In the genomic region with DNA sequence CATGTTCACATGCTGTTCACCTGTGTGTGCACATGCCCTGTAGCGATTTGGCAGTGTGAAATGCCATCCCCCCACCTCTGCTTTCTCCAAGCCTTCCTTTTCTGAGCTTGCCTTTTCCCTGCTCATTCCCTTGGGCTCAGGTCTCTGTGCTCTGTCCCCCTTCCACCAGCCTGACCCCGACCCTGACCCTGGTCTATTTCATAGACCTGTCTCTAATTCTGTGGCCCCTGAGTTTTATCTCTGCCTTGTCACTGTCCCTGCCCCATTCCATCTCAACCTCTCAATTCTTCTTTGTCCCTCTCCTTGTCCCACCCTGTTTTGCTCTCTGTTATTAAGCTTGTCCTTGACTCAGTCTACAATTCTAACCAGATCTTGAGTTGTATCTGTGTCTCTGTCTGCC, we compare ENCODE assay signal across 6 cellular contexts. TPM values are rescaled to one million over a fixed set of nuclear protein-coding genes. Genes with fewer than 3 reads are reported as not detected.
DNase-seq lines count a peak whose midpoint lies in the region; ATAC-seq and TF ChIP-seq lines count a peak whose summit lies in the region.

No MANE protein-coding gene starts in this region.

- DNase-seq in RKO (ENCODE audit: low spot score): peak; percentile 34
- no peak for DNase-seq in endodermal cell
- no peak for DNase-seq in gastrocnemius medialis
- no peak for DNase-seq in aorta
- DNase-seq in anterior cingulate cortex (lab: John Stamatoyannopoulos, UW): no peak
- DNase-seq in SIG-M5 (lab: John Stamatoyannopoulos, UW): no peak

- H3K27ac ChIP-seq in endodermal cell (ENCODE audit: low read depth, low read length) (peak overlapping the region; percentile 18), gastrocnemius medialis (peak overlapping the region; percentile 42 to 76 (median 64)), aorta (ENCODE audit: low read depth in 1 of 2, low read length in 2 of 2) (peak overlapping the region in 1 of 2 donors; percentile 66)

- peaks cover 3% of the 10 kb centered on the region for H3K9me3 Mint-ChIP-seq in endodermal cell

- TF ChIP-seq CTCF in endodermal cell (conservative IDR thresholded peaks at IDR 0.05) (no peak), gastrocnemius medialis (IDR thresholded peaks at IDR 0.05 in 4 of 5, conservative IDR thresholded peaks at IDR 0.05 in 1 of 5) (no peak)

- peak overlapping the region; percentile 59 for H3K4me3 Mint-ChIP-seq in endodermal cell

- ATAC-seq in gastrocnemius medialis: no peak
- no peak for ATAC-seq in aorta (ENCODE audit: low FRiP score)

- peak overlapping the region; percentile 75 for H3K4me3 ChIP-seq in endodermal cell (ENCODE audit: low read length)
- peak overlapping the region; percentile 47 to 51 (median 50) for H3K4me3 ChIP-seq in gastrocnemius medialis
- H3K4me3 ChIP-seq in aorta (ENCODE audit: low read length in 2 of 2): peak overlapping the region in 1 of 2 donors; percentile 57

- peak overlapping the region; percentile 91 for H3K27ac Mint-ChIP-seq in endodermal cell

- H3K9ac ChIP-seq in endodermal cell (ENCODE audit: extremely low read depth, low read length, poor library complexity, severe bottlenecking): peak overlapping the region; percentile 55

- 34 to 45% methylated on average over 2 of the region's 2 CpGs for WGBS in endodermal cell (ENCODE audit: insufficient coverage in 1 of 2, insufficient read length in 1 of 2), 2 experiments
- 66 to 84% methylated on average over 2 of the region's 2 CpGs for WGBS in aorta, 2 donors

- peaks cover 16% of the 10 kb centered on the region for H3K4me1 Mint-ChIP-seq in endodermal cell

- H3K4me1 ChIP-seq in endodermal cell (ENCODE audit: control insufficient read depth, insufficient read depth, low read length) (peaks cover 12% of the 10 kb centered on the region), gastrocnemius medialis (peaks cover 0 to 7% of the 10 kb centered on the region in 2 donors), aorta (ENCODE audit: control insufficient read depth in 1 of 2, insufficient read depth in 2 of 2, low read length in 2 of 2) (no peaks in the 10 kb centered on the region)

- intact Hi-C loops in gastrocnemius medialis (cut with DNase I; ENCODE audit: low total_unique reads) (no loop called here), aorta (cut with DNase I) (no loop called here)

- H3K27me3 Mint-ChIP-seq in endodermal cell (ENCODE audit: insufficient read depth): peaks cover 7% of the 10 kb centered on the region

- in situ Hi-C loops in gastrocnemius medialis (cut with MboI; ENCODE audit: low sequenced_read_pairs in 4 of 4): loop anchor here (25.0 kb wide), 1 partner anchor 456 kb away; no protein-coding TSS in a partner anchor

- H3K27me3 ChIP-seq in endodermal cell (ENCODE audit: control insufficient read depth, insufficient read depth, low read length, poor library complexity, severe bottlenecking): no peaks in the 10 kb centered on the region
- H3K27me3 ChIP-seq in gastrocnemius medialis: peaks cover 0 to 7% (median 2%) of the 10 kb centered on the region in 3 donors
- no peaks in the 10 kb centered on the region for H3K27me3 ChIP-seq in aorta (ENCODE audit: control insufficient read depth in 1 of 2, insufficient read depth in 2 of 2, low read length in 1 of 2)

- no peak for TF ChIP-seq POLR2A in gastrocnemius medialis (IDR thresholded peaks at IDR 0.05)

- H3K36me3 ChIP-seq in endodermal cell (ENCODE audit: control insufficient read depth, insufficient read depth, low read length) (peaks cover 3% of the 10 kb centered on the region), gastrocnemius medialis (no peaks in the 10 kb centered on the region), aorta (ENCODE audit: control insufficient read depth in 1 of 2, insufficient read depth in 2 of 2, low read length in 1 of 2) (no peaks in the 10 kb centered on the region)

- peaks cover 22% of the 10 kb centered on the region for H3K36me3 Mint-ChIP-seq in endodermal cell (ENCODE audit: low read depth)

- H3K9me3 ChIP-seq in endodermal cell (ENCODE audit: control insufficient read depth, low read length) (no peaks in the 10 kb centered on the region), gastrocnemius medialis (no peaks in the 10 kb centered on the region), aorta (ENCODE audit: control insufficient read depth, low read length) (no peaks in the 10 kb centered on the region)

RNA-seq across cellular contexts. Expression of a gene that starts 0.7 kb away (rescaled TPM):
- total RNA-seq in endodermal cell (10 to 100 TPM; 32.5 to 41.3 TPM), gastrocnemius medialis (1 to 10 TPM; 1.6 to 5.5 (median 3.0) TPM), aorta (10 to 100 TPM; 21.4 to 34.2 TPM)
- 29.7 TPM for polyA plus RNA-seq in endodermal cell (2013, experiment 1 of 2)
- polyA plus RNA-seq in endodermal cell (2013, experiment 2 of 2): 27.0 TPM
- polyA plus RNA-seq in aorta: 10 to 100 TPM in 1 of 2 donors, 1 to 10 TPM in 1; 1.8 to 14.1 TPM

RNA-seq across cellular contexts. Expression of a gene that starts 30.1 kb away (rescaled TPM):
- total RNA-seq in endodermal cell (10 to 100 TPM; 34.8 to 41.7 TPM), gastrocnemius medialis (1 to 10 TPM in 1 of 4 donors, under 1 TPM in 3; 0.32 to 2.6 (median 0.65) TPM), aorta (10 to 100 TPM; 33.1 to 47.3 TPM)
- 30.3 TPM for polyA plus RNA-seq in endodermal cell (2013, experiment 1 of 2)
- polyA plus RNA-seq in endodermal cell (2013, experiment 2 of 2): 23.9 TPM
- polyA plus RNA-seq in aorta: 10 to 100 TPM in 1 of 2 donors, 1 to 10 TPM in 1; 9.4 to 59.7 TPM

RNA-seq across cellular contexts. Expression of a gene that starts 44.5 kb away (rescaled TPM):
- total RNA-seq in endodermal cell (1 to 10 TPM; 3.1 to 6.2 TPM), gastrocnemius medialis (1 to 10 TPM in 1 of 4 donors, under 1 TPM in 1, not detected in 2; 0.16 to 1.1 TPM), aorta (1 to 10 TPM; 1.5 to 1.9 TPM)
- 6.4 TPM for polyA plus RNA-seq in endodermal cell (2013, experiment 1 of 2)
- polyA plus RNA-seq in endodermal cell (2013, experiment 2 of 2): 3.8 TPM
- polyA plus RNA-seq in aorta: 1 to 10 TPM in 1 of 2 donors, under 1 TPM in 1; 0.63 to 2.9 TPM

RNA-seq across cellular contexts. Expression of a gene that starts 44.6 kb away (rescaled TPM):
- total RNA-seq in endodermal cell: 10 to 100 TPM; 73.3 to 78.9 TPM
- 91.5 TPM for polyA plus RNA-seq in endodermal cell (2013, experiment 1 of 2)
- polyA plus RNA-seq in endodermal cell (2013, experiment 2 of 2): 74.8 TPM
- 10 to 100 TPM; 29.8 to 40.7 (median 35.7) TPM for total RNA-seq in gastrocnemius medialis
- 10 to 100 TPM; 52.4 to 54.3 TPM for total RNA-seq in aorta
- polyA plus RNA-seq in aorta: 10 to 100 TPM; 21.3 to 86.8 TPM

Comparison
In these comparisons a context has a peak if more than half of its experiments do, and no peak if none do; other contexts are left out.
1. RNA of a gene that starts 30.1 kb away (total RNA-seq): 33.1 to 47.3 TPM in aorta and 34.8 to 41.7 TPM in endodermal cell; 0.32 to 2.6 TPM in gastrocnemius medialis; every median in the first group is over 4 times any median in the second.